ENCODE assay signal across 8 cellular contexts in genomic region chr5:53479045-53479655, GRCh38. TPM values are rescaled to one million over a fixed set of nuclear protein-coding genes. Genes with fewer than 3 reads are reported as not detected.
DNase-seq lines count a peak whose midpoint lies in the region; ATAC-seq and TF ChIP-seq lines count a peak whose summit lies in the region.

No MANE protein-coding gene starts in this region.

- no peak for ATAC-seq in CD8-positive, alpha-beta T cell
- ATAC-seq in HG03432 (IDR thresholded peaks at IDR 0.05; ENCODE audit: unreplicated experiment), result no peak
- ATAC-seq in GM21529 (IDR thresholded peaks at IDR 0.05; ENCODE audit: unreplicated experiment), result no peak

- CTCF ChIA-PET in CD8-positive, alpha-beta T cell (lab: Charles Lee), result no interaction called here

- peaks cover 58% of the 10 kb centered on the region for H3K27me3 Mint-ChIP-seq in CD8-positive, alpha-beta T cell (ENCODE audit: low read depth)
- H3K27me3 Mint-ChIP-seq in nephron progenitor cell (ENCODE audit: low read depth, poor library complexity), result no peaks in the 10 kb centered on the region

- H3K4me3 Mint-ChIP-seq in CD8-positive, alpha-beta T cell, result peak overlapping the region; percentile 89
- peak overlapping the region; percentile 91 for H3K4me3 Mint-ChIP-seq in nephron progenitor cell

- intact Hi-C loops in CD8-positive, alpha-beta T cell (cut with DNase I, micrococcal nuclease), result loop anchor here in 1 of 2 experiments (5.0 kb wide), 1 partner anchor 748 kb away; no protein-coding TSS in a partner anchor
- intact Hi-C loops in dorsolateral prefrontal cortex (cut with DNase I), result loop anchor here (2.0 to 10.0 kb wide), 2 partner anchors 736 to 740 kb away; no protein-coding TSS in a partner anchor
- intact Hi-C loops in posterior vena cava (cut with DNase I), result loop anchor here in 1 of 2 donors (10.0 kb wide), 1 partner anchor 736 kb away; no protein-coding TSS in a partner anchor

- DNase-seq in CD8-positive, alpha-beta T cell, result no peak
- DNase-seq in LNCaP clone FGC (ENCODE audit: low read depth) (no peak), dorsolateral prefrontal cortex (no peak), nephron progenitor cell (no peak), NK-92 (lab: John Stamatoyannopoulos, UW; ENCODE audit: unreplicated experiment) (no peak), posterior vena cava (ENCODE audit: low spot score) (no peak)

- peak overlapping the region; percentile 52 for H3K4me3 ChIP-seq in CD8-positive, alpha-beta T cell (ENCODE audit: low read depth, low read length)
- H3K4me3 ChIP-seq in LNCaP clone FGC (ENCODE audit: low read depth, low read length) (peak overlapping the region; percentile 41), dorsolateral prefrontal cortex (peak overlapping the region; percentile 47 to 83 (median 64))

- H3K4me1 Mint-ChIP-seq in CD8-positive, alpha-beta T cell (ENCODE audit: low read depth), result peaks cover 39% of the 10 kb centered on the region
- peaks cover 50% of the 10 kb centered on the region for H3K4me1 Mint-ChIP-seq in nephron progenitor cell

- peaks cover 7% of the 10 kb centered on the region for H3K36me3 Mint-ChIP-seq in CD8-positive, alpha-beta T cell
- H3K36me3 Mint-ChIP-seq in nephron progenitor cell (ENCODE audit: low read depth), result peaks cover 11% of the 10 kb centered on the region

- H3K27ac ChIP-seq in CD8-positive, alpha-beta T cell (ENCODE audit: low read depth, low read length), result no peak overlapping the region
- no peak overlapping the region for H3K27ac ChIP-seq in dorsolateral prefrontal cortex

- POLR2A ChIA-PET in CD8-positive, alpha-beta T cell (lab: Charles Lee), result no interaction called here

- no peaks in the 10 kb centered on the region for H3K9me3 Mint-ChIP-seq in CD8-positive, alpha-beta T cell
- H3K9me3 Mint-ChIP-seq in nephron progenitor cell, result no peaks in the 10 kb centered on the region

- no peaks in the 10 kb centered on the region for H3K36me3 ChIP-seq in CD8-positive, alpha-beta T cell (ENCODE audit: insufficient read depth, low read length)

- no peak for TF ChIP-seq CTCF in CD8-positive, alpha-beta T cell (IDR thresholded peaks at IDR 0.05)
- TF ChIP-seq CTCF in LNCaP clone FGC (IDR thresholded peaks at IDR 0.05; ENCODE audit: control insufficient read depth, extremely low read depth, insufficient read depth) (no peak), dorsolateral prefrontal cortex (IDR thresholded peaks at IDR 0.05 in 54 of 56, conservative IDR thresholded peaks at IDR 0.05 in 2 of 56; ENCODE audit: low read depth in 1 of 56, partially characterized antibody in 56 of 56) (no peak), nephron progenitor cell (IDR thresholded peaks at IDR 0.05) (no peak)

- no peak overlapping the region for H3K27ac Mint-ChIP-seq in CD8-positive, alpha-beta T cell
- H3K27ac Mint-ChIP-seq in nephron progenitor cell, result peak overlapping the region; percentile 89

- peaks cover 14% of the 10 kb centered on the region for H3K27me3 ChIP-seq in CD8-positive, alpha-beta T cell (ENCODE audit: insufficient read depth, low read length)
- peaks cover 0 to 30% (median 4%) of the 10 kb centered on the region in 45 donors for H3K27me3 ChIP-seq in dorsolateral prefrontal cortex

- H3K4me1 ChIP-seq in CD8-positive, alpha-beta T cell (ENCODE audit: insufficient read depth, low read length), result peaks cover 12% of the 10 kb centered on the region

- H3K9me3 ChIP-seq in CD8-positive, alpha-beta T cell (ENCODE audit: low read length), result no peaks in the 10 kb centered on the region

RNA-seq across cellular contexts. Expression of gene FST, which starts 1.3 kb away (rescaled TPM):
- not detected for total RNA-seq in CD8-positive, alpha-beta T cell
- total RNA-seq in dorsolateral prefrontal cortex (1 to 10 TPM in 21 of 120 experiments, under 1 TPM in 68, not detected in 31; 0.18 to 3.3 (median 0.63) TPM), posterior vena cava (10 to 100 TPM; 18.3 to 19.2 TPM)

Comparison
In these comparisons a context has a peak if more than half of its experiments do, and no peak if none do; other contexts are left out.
1. RNA of gene FST, which starts 1.3 kb away (total RNA-seq): 18.3 to 19.2 TPM in posterior vena cava; 0.18 to 3.3 TPM in dorsolateral prefrontal cortex and not detected in CD8-positive, alpha-beta T cell; every median in the first group is over 4 times any median in the second.
2. Peak in every context shown above with its lines, with median percentiles within 50 percentile points of each other: H3K4me3 ChIP-seq.